In genomic region chr22:26658161-26658560, GRCh38 we compare ENCODE assay signal across 9 cellular contexts. TPM values are rescaled to one million over a fixed set of nuclear protein-coding genes. Genes with fewer than 3 reads are reported as not detected.
DNase-seq lines count a peak whose midpoint lies in the region; FAIRE-seq and TF ChIP-seq lines count a peak whose summit lies in the region.
"Had no signal": no experiment of that assay in that cellular context is flagged by ENCODE, and none has a peak within 500 bp of the region (broad histone marks: within the 10 kb centered on the region; RNA-seq: fewer than 3 reads in every experiment).

No MANE protein-coding gene starts in this region.

- WGBS in stomach, 5 donors: 2 to 8% (median 6%) methylated on average over 10 to 11 of the region's 11 CpGs

- no peaks in the 10 kb centered on the region for H3K9me3 Mint-ChIP-seq in activated T-cell treated with anti-CD3 and anti-CD28 coated beads, Interleukin-2, amount 50 U/mL, for 24 hours
- no peaks in the 10 kb centered on the region for H3K9me3 Mint-ChIP-seq in T-helper 1 cell treated with Interleukin-12 subunit alpha and Interleukin-12 subunit beta and Interleukin-4 antibody, amounts not matched to agents 30 μg/mL and 1 μg/mL, for 36 hours

- no peaks in the 10 kb centered on the region for H3K9me3 ChIP-seq in stomach

- intact Hi-C loops in stomach (cut with DNase I; ENCODE audit: low total_unique reads): no loop called here

- peaks cover 5% of the 10 kb centered on the region for H3K27me3 Mint-ChIP-seq in activated T-cell treated with anti-CD3 and anti-CD28 coated beads, Interleukin-2, amount 50 U/mL, for 24 hours
- peaks cover 16% of the 10 kb centered on the region for H3K27me3 Mint-ChIP-seq in T-helper 1 cell treated with Interleukin-12 subunit alpha and Interleukin-12 subunit beta and Interleukin-4 antibody, amounts not matched to agents 30 μg/mL and 1 μg/mL, for 36 hours (ENCODE audit: low read depth)

- TF ChIP-seq CTCF in fibroblast of the aortic adventitia (IDR thresholded peaks at IDR 0.05; ENCODE audit: insufficient read depth, low read length): no peak
- no peak for TF ChIP-seq CTCF in stomach (IDR thresholded peaks at IDR 0.05)

- H3K4me1 Mint-ChIP-seq in activated T-cell treated with anti-CD3 and anti-CD28 coated beads, Interleukin-2, amount 50 U/mL, for 24 hours (ENCODE audit: low read depth): peaks cover 33% of the 10 kb centered on the region
- H3K4me1 Mint-ChIP-seq in T-helper 1 cell treated with Interleukin-12 subunit alpha and Interleukin-12 subunit beta and Interleukin-4 antibody, amounts not matched to agents 30 μg/mL and 1 μg/mL, for 36 hours (ENCODE audit: low read depth): peaks cover 31% of the 10 kb centered on the region

- no peaks in the 10 kb centered on the region for H3K36me3 ChIP-seq in stomach

- H3K4me3 ChIP-seq in fibroblast of the aortic adventitia (ENCODE audit: low read depth, low read length) (peak overlapping the region; percentile 43), stomach (peak overlapping the region; percentile 26 to 43 (median 33))

- no peak for FAIRE-seq in frontal cortex (lab: Jason Lieb, UNC)

- H3K27me3 ChIP-seq in stomach: peaks cover 11 to 87% (median 42%) of the 10 kb centered on the region in 3 donors

- DNase-seq in activated T-cell treated with anti-CD3 and anti-CD28 coated beads, Interleukin-2, amount 50 U/mL, for 24 hours: no peak
- DNase-seq in activated T-cell treated with anti-CD3 and anti-CD28 coated beads for 4 hours (no peak), fibroblast of the aortic adventitia (ENCODE audit: low read depth) (no peak), stomach (no peak), frontal cortex (ENCODE audit: low spot score in 2 of 2) (no peak), NCI-H1092 treated with DMSO at 0.1 percent for 48 hours (lab: John Stamatoyannopoulos, UW) (no peak), middle frontal gyrus (ENCODE audit: extremely low spot score, low spot score) (no peak)

- no peak for TF ChIP-seq EP300 in stomach (IDR thresholded peaks at IDR 0.05)

- peak overlapping the region; percentile 83 for H3K4me3 Mint-ChIP-seq in activated T-cell treated with anti-CD3 and anti-CD28 coated beads, Interleukin-2, amount 50 U/mL, for 24 hours
- peak overlapping the region; percentile 96 for H3K4me3 Mint-ChIP-seq in T-helper 1 cell treated with Interleukin-12 subunit alpha and Interleukin-12 subunit beta and Interleukin-4 antibody, amounts not matched to agents 30 μg/mL and 1 μg/mL, for 36 hours

- peaks cover 21 to 28% (median 24%) of the 10 kb centered on the region in 4 donors for H3K4me1 ChIP-seq in stomach

- H3K27ac ChIP-seq in stomach: peak overlapping the region in 1 of 5 donors; percentile 5

- H3K27ac Mint-ChIP-seq in activated T-cell treated with anti-CD3 and anti-CD28 coated beads, Interleukin-2, amount 50 U/mL, for 24 hours: peak overlapping the region; percentile 93
- peak overlapping the region; percentile 92 for H3K27ac Mint-ChIP-seq in T-helper 1 cell treated with Interleukin-12 subunit alpha and Interleukin-12 subunit beta and Interleukin-4 antibody, amounts not matched to agents 30 μg/mL and 1 μg/mL, for 36 hours

- H3K36me3 Mint-ChIP-seq in activated T-cell treated with anti-CD3 and anti-CD28 coated beads, Interleukin-2, amount 50 U/mL, for 24 hours (ENCODE audit: low read depth): peaks cover under 1% of the 10 kb centered on the region
- peaks cover 30% of the 10 kb centered on the region for H3K36me3 Mint-ChIP-seq in T-helper 1 cell treated with Interleukin-12 subunit alpha and Interleukin-12 subunit beta and Interleukin-4 antibody, amounts not matched to agents 30 μg/mL and 1 μg/mL, for 36 hours (ENCODE audit: low read depth)

- no peak for TF ChIP-seq POLR2A in stomach (IDR thresholded peaks at IDR 0.05)

RNA-seq across cellular contexts. Expression of gene MIAT, which starts 0.8 kb away (rescaled TPM):
- total RNA-seq in fibroblast of the aortic adventitia (ENCODE audit: low replicate concordance) (0.72 and 2.0 TPM in 2 replicates), stomach (10 to 100 TPM in 1 of 5 donors, 1 to 10 TPM in 2, under 1 TPM in 2; under 0.01 to 29.8 (median 1.9) TPM), frontal cortex (110 TPM)
- polyA plus RNA-seq in stomach: under 1 TPM; 0.12 to 0.38 (median 0.15) TPM

RNA-seq across cellular contexts. Expression of gene CRYBA4, which starts 36.4 kb away (rescaled TPM):
- total RNA-seq in fibroblast of the aortic adventitia (ENCODE audit: low replicate concordance) (not detected in 2 replicates), stomach (not detected), frontal cortex (not detected)
- not detected for polyA plus RNA-seq in stomach
- total RNA-seq: liver had no signal
- polyA plus RNA-seq: liver had no signal

RNA-seq across cellular contexts. Expression of gene CRYBB1, which starts 40.3 kb away (rescaled TPM):
- total RNA-seq in fibroblast of the aortic adventitia (ENCODE audit: low replicate concordance) (not detected in 2 replicates), stomach (under 1 TPM in 1 of 5 donors, not detected in 4; 0.55 TPM), frontal cortex (2.0 TPM)
- polyA plus RNA-seq in stomach: 1 to 10 TPM in 1 of 3 donors, under 1 TPM in 2; 0.20 to 1.2 (median 0.68) TPM
